ENCODE assay signal across 11 cellular contexts in the genomic region with DNA sequence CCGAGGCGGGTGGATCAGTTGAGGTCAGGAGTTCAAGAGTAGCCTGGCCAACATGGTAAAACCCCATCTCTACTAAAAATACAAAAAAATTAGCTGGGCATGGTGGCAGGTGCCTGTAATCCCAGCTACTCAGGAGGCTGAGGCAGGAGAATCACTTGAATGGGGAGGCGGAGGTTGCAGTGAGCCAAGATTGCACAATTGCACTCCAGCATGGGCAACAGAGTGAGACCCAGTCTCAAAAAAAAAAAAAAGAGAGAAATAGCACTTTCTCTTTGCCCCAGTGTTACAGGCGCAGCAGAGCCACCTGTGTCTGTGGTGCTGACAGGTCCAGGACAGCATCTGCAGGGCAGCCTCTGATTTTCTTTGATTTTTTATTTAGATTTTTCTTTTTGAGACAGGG. TPM values are rescaled to one million over a fixed set of nuclear protein-coding genes. Genes with fewer than 3 reads are reported as not detected.
"Had no signal": no experiment of that assay in that cellular context is flagged by ENCODE, and none has a peak within 500 bp of the region (broad histone marks: within the 10 kb centered on the region; RNA-seq: fewer than 3 reads in every experiment).

No MANE protein-coding gene starts in this region.

RNA-seq across cellular contexts. Expression of gene CD19, which starts 50.2 kb away (rescaled TPM):
- total RNA-seq: cardiac septum; chondrocyte; endothelial cell of umbilical vein; fibroblast of villous mesenchyme; mammary epithelial cell; mesothelial cell of epicardium; sigmoid colon; smooth muscle cell; T-helper 2 cell treated with Interferon-gamma antibody and Interleukin-4, amounts not matched to agents 100 ng/mL and 5 ng/mL, for 36 hours; thyroid gland; upper lobe of right lung had no signal
- polyA plus RNA-seq: mammary epithelial cell, smooth muscle cell had no signal
